ENCODE assay signal across 8 cellular contexts in genomic region chr19:32674153-32674958, GRCh38. TPM values are rescaled to one million over a fixed set of nuclear protein-coding genes. Genes with fewer than 3 reads are reported as not detected.
DNase-seq lines count a peak whose midpoint lies in the region; ATAC-seq and TF ChIP-seq lines count a peak whose summit lies in the region.

No MANE protein-coding gene starts in this region.

- H3K4me1 ChIP-seq in A673 (ENCODE audit: insufficient read depth, low read length, poor library complexity, severe bottlenecking) = peaks cover 41% of the 10 kb centered on the region
- H3K4me1 ChIP-seq in esophagus squamous epithelium = peaks cover 25 to 66% (median 28%) of the 10 kb centered on the region in 3 donors
- peaks cover 3% of the 10 kb centered on the region for H3K4me1 ChIP-seq in prostate gland (replicated peaks)

- CTCF ChIA-PET in A673 (lab: Charles Lee) = no interaction called here

- TF ChIP-seq CTCF in A673 (conservative IDR thresholded peaks at IDR 0.05; ENCODE audit: low read depth, low read length) = no peak
- TF ChIP-seq CTCF in esophagus squamous epithelium (IDR thresholded peaks at IDR 0.05) = peak in 1 of 6 experiments; percentile 27
- TF ChIP-seq CTCF in prostate gland (IDR thresholded peaks at IDR 0.05) = peak in 2 of 4 experiments; percentile 19 to 23

- POLR2A ChIA-PET in A673 (lab: Charles Lee; ENCODE audit: low non-redundant PET) = no interaction called here

- H3K9ac ChIP-seq in SK-N-MC (ENCODE audit: insufficient read length) = peak overlapping the region; percentile 80

- 4 to 11% methylated on average over 4 to 16 of the region's 71 CpGs for WGBS in esophagus squamous epithelium, 2 donors
- 1% methylated on average over 63 of the region's 71 CpGs for WGBS in prostate gland

- no peak for DNase-seq in A673 (ENCODE audit: low spot score)
- DNase-seq in SK-N-MC (ENCODE audit: low read depth, low spot score) = no peak
- no peak for DNase-seq in esophagus squamous epithelium (lab: John Stamatoyannopoulos, UW)
- DNase-seq in prostate gland (ENCODE audit: low spot score) = no peak
- no peak for DNase-seq in H4 (ENCODE audit: low spot score)
- DNase-seq in NCI-H1105 (lab: John Stamatoyannopoulos, UW) = no peak
- no peak for DNase-seq in stimulated activated CD4-positive, alpha-beta T cell treated with anti-CD3 and anti-CD28 coated beads, Interleukin-4, amount 100 ng/mL, for 24 hours

- intact Hi-C loops in A673 (cut with micrococcal nuclease; ENCODE audit: unreplicated experiment) = no loop called here
- intact Hi-C loops in esophagus squamous epithelium (cut with DNase I) = no loop called here
- intact Hi-C loops in prostate gland (cut with DNase I) = loop anchor here (10.0 kb wide), 2 partner anchors 270 to 330 kb away; partner anchors contain the start of genes DPY19L3 and ZNF507

- TF ChIP-seq POLR2A in esophagus squamous epithelium (IDR thresholded peaks at IDR 0.05) (no peak), prostate gland (IDR thresholded peaks at IDR 0.05) (no peak)

- H3K9me3 ChIP-seq in A673 (ENCODE audit: low read depth, low read length, poor library complexity, severe bottlenecking) (no peaks in the 10 kb centered on the region), SK-N-MC (ENCODE audit: low read depth, low read length) (no peaks in the 10 kb centered on the region), esophagus squamous epithelium (no peaks in the 10 kb centered on the region), prostate gland (no peaks in the 10 kb centered on the region)

- peak overlapping the region; percentile 73 for H3K4me3 ChIP-seq in A673 (ENCODE audit: low read depth, low read length, poor library complexity, severe bottlenecking)
- H3K4me3 ChIP-seq in SK-N-MC = peak overlapping the region; percentile 92
- peak overlapping the region; percentile 69 to 98 (median 86) for H3K4me3 ChIP-seq in esophagus squamous epithelium
- peak overlapping the region; percentile 89 to 94 for H3K4me3 ChIP-seq in prostate gland

- peak; percentile 2 for ATAC-seq in GM18861 (IDR thresholded peaks at IDR 0.05; ENCODE audit: unreplicated experiment)

- BruUV-seq in A673 (replicated peaks; lab: Mats Ljungman, UMichigan) = no TSS peak

- H3K36me3 ChIP-seq in A673 (ENCODE audit: insufficient read depth, low read length, poor library complexity, severe bottlenecking) (no peaks in the 10 kb centered on the region), SK-N-MC (ENCODE audit: insufficient read depth, low read length) (0 out of 2 replicates have a peak, but pooled peaks cover 2% of the 10 kb centered on the region), esophagus squamous epithelium (no peaks in the 10 kb centered on the region), prostate gland (no peaks in the 10 kb centered on the region)

- peaks cover 6% of the 10 kb centered on the region for H3K27me3 ChIP-seq in A673 (replicated peaks; ENCODE audit: insufficient read depth, low read depth, low read length, poor library complexity)
- H3K27me3 ChIP-seq in esophagus squamous epithelium = peaks cover 0 to 22% (median 0%) of the 10 kb centered on the region in 4 donors
- no peaks in the 10 kb centered on the region for H3K27me3 ChIP-seq in prostate gland (replicated peaks; ENCODE audit: insufficient read depth)

- H3K27ac ChIP-seq in A673 (ENCODE audit: low read depth, low read length, poor library complexity, severe bottlenecking) = peak overlapping the region; percentile 40
- no peak overlapping the region for H3K27ac ChIP-seq in SK-N-MC
- H3K27ac ChIP-seq in esophagus squamous epithelium = peak overlapping the region; percentile 85 to 95 (median 92)
- peak overlapping the region; percentile 85 to 87 for H3K27ac ChIP-seq in prostate gland

RNA-seq across cellular contexts. Expression of gene ANKRD27, which starts 0.6 kb away (rescaled TPM):
- 25.0 and 27.8 TPM in 2 replicates for total RNA-seq in A673 (2021)
- total RNA-seq in esophagus squamous epithelium = 10 to 100 TPM; 19.5 to 29.2 (median 21.5) TPM
- total RNA-seq in prostate gland = 10 to 100 TPM; 25.7 to 51.4 TPM
- total RNA-seq in H4 (2014; rRNA removed; shearing (Covaris generic)) = 19.3 and 27.6 TPM in 2 replicates

RNA-seq across cellular contexts. Expression of gene RGS9BP, which starts 1.3 kb away (rescaled TPM):
- total RNA-seq in A673 (2021) (0.13 and 0.15 TPM in 2 replicates), esophagus squamous epithelium (1 to 10 TPM in 1 of 4 donors, under 1 TPM in 3; 0.09 to 2.0 (median 0.23) TPM), prostate gland (1 to 10 TPM in 1 of 2 donors, under 1 TPM in 1; 0.82 to 2.7 TPM)
- 0.12 and 0.45 TPM in 2 replicates for total RNA-seq in H4 (2014; rRNA removed; shearing (Covaris generic))

RNA-seq across cellular contexts. Expression of gene NUDT19, which starts 17.3 kb away (rescaled TPM):
- total RNA-seq in A673 (2021) (17.8 and 18.7 TPM in 2 replicates), esophagus squamous epithelium (10 to 100 TPM; 13.3 to 20.8 (median 14.1) TPM), prostate gland (10 to 100 TPM; 21.7 to 22.4 TPM)
- total RNA-seq in H4 (2014; rRNA removed; shearing (Covaris generic)) = 15.9 and 19.3 TPM in 2 replicates

RNA-seq across cellular contexts. Expression of gene TDRD12, which starts 45.2 kb away (rescaled TPM):
- total RNA-seq in A673 (2021) = 0.26 and 0.64 TPM in 2 replicates
- total RNA-seq in esophagus squamous epithelium = 1 to 10 TPM in 1 of 4 donors, under 1 TPM in 2, not detected in 1; 0.18 to 1.7 (median 0.42) TPM
- total RNA-seq in prostate gland = 1 to 10 TPM in 1 of 2 donors, under 1 TPM in 1; 0.41 to 9.8 TPM
- 0.10 and 0.17 TPM in 2 replicates for total RNA-seq in H4 (2014; rRNA removed; shearing (Covaris generic))
